23 cellular contexts compared by ENCODE assay signal in genomic region chr4:93658443-93658842, GRCh38.
DNase-seq lines count a peak whose midpoint lies in the region; ATAC-seq and TF ChIP-seq lines count a peak whose summit lies in the region.
"Had no signal": no experiment of that assay in that cellular context is flagged by ENCODE, and none has a peak within 500 bp of the region (broad histone marks: within the 10 kb centered on the region; RNA-seq: fewer than 3 reads in every experiment).

No MANE protein-coding gene starts in this region.

- H3K27ac ChIP-seq in Peyer's patch: no peak overlapping the region
- H3K27ac ChIP-seq in adrenal gland: no peak overlapping the region
- H3K27ac ChIP-seq: brain microvascular endothelial cell, heart right ventricle, psoas muscle had no signal

- no peaks in the 10 kb centered on the region for H3K4me1 ChIP-seq in Peyer's patch
- no peaks in the 10 kb centered on the region for H3K4me1 ChIP-seq in adrenal gland (replicated peaks in 1 of 2)
- H3K4me1 ChIP-seq: BE2C, heart right ventricle, psoas muscle had no signal

- peak; percentile 34 for ATAC-seq in GM18907 (IDR thresholded peaks at IDR 0.05; ENCODE audit: unreplicated experiment)
- peak; percentile 76 for ATAC-seq in SK-N-SH treated with all-trans-retinoic acid at 6 μM for 48 hours
- ATAC-seq: activated CD4-positive, CD25-positive, alpha-beta regulatory T cell treated with anti-CD3 and anti-CD28 coated beads, Interleukin-2, amount 50 U/mL, for 24 hours; activated naive CD8-positive, alpha-beta T cell treated with anti-CD3 and anti-CD28 coated beads, Interleukin-2, amount 50 U/mL, for 24 hours; heart right ventricle; psoas muscle had no signal

- TF ChIP-seq CTCF in retinal pigment epithelial cell (conservative IDR thresholded peaks at IDR 0.05; ENCODE audit: low read depth, low read length) (no peak), Peyer's patch (IDR thresholded peaks at IDR 0.05) (no peak), adrenal gland (IDR thresholded peaks at IDR 0.05) (no peak)

- H3K4me3 ChIP-seq in retinal pigment epithelial cell (ENCODE audit: low read length) (no peak overlapping the region), Peyer's patch (no peak overlapping the region), adrenal gland (no peak overlapping the region)
- H3K4me3 ChIP-seq: heart right ventricle, psoas muscle had no signal

- 57 to 87% (median 79%) methylated on average over 3 of the region's 3 CpGs for WGBS in adrenal gland, 4 donors

- H3K27me3 ChIP-seq in Peyer's patch (no peaks in the 10 kb centered on the region), adrenal gland (no peaks in the 10 kb centered on the region)
- H3K27me3 ChIP-seq: BE2C, brain microvascular endothelial cell, heart right ventricle had no signal

- DNase-seq in M059J (ENCODE audit: low read depth) (peak; percentile 42), retinal pigment epithelial cell (ENCODE audit: low read depth) (peak; percentile 79), NCI-H1694 treated with DMSO at 0.1 percent for 48 hours (lab: John Stamatoyannopoulos, UW) (no peak), NCI-H524 treated with DMSO at 0.1 percent for 48 hours (lab: John Stamatoyannopoulos, UW) (no peak), Peyer's patch (no peak), adrenal gland (no peak)
- DNase-seq: activated effector memory CD4-positive, alpha-beta T cell treated with anti-CD3 and anti-CD28 coated beads, Interleukin-2, amount 50 U/mL, for 16 hours; activated naive CD8-positive, alpha-beta T cell treated with anti-CD3 and anti-CD28 coated beads, Interleukin-2, amount 50 U/mL, for 24 hours; BE2C; brain microvascular endothelial cell; effector CD8-positive, alpha-beta T cell; heart right ventricle; KBM-7; mesenchymal stem cell; MM.1S; NCI-H1417 treated with DMSO at 0.1 percent for 48 hours; NCI-H774; nucleus accumbens; psoas muscle; SHP77 treated with DMSO at 0.1 percent for 48 hours had no signal

- H3K9me3 ChIP-seq in Peyer's patch: no peaks in the 10 kb centered on the region
- H3K9me3 ChIP-seq in adrenal gland (replicated peaks in 1 of 3): no peaks in the 10 kb centered on the region
- H3K9me3 ChIP-seq: BE2C, psoas muscle had no signal

- no peaks in the 10 kb centered on the region for H3K36me3 ChIP-seq in Peyer's patch
- H3K36me3 ChIP-seq in adrenal gland (replicated peaks in 1 of 2): no peaks in the 10 kb centered on the region
- H3K36me3 ChIP-seq: BE2C, brain microvascular endothelial cell, heart right ventricle had no signal

- intact Hi-C loops in adrenal gland (cut with DNase I): no loop called here

- TF ChIP-seq POLR2A in Peyer's patch (IDR thresholded peaks at IDR 0.05): no peak
- no peak for TF ChIP-seq POLR2A in adrenal gland (IDR thresholded peaks at IDR 0.05)

TF ChIP-seq in SK-N-SH treated with all-trans-retinoic acid at 6 μM for 48 hours, 23 proteins besides CTCF, POLR2A, EP300 and RAD21:
- no peak for TF ChIP-seq CSDC2 (CRISPR knock-in tag; IDR thresholded peaks at IDR 0.05)
- TF ChIP-seq, protein P1, sequence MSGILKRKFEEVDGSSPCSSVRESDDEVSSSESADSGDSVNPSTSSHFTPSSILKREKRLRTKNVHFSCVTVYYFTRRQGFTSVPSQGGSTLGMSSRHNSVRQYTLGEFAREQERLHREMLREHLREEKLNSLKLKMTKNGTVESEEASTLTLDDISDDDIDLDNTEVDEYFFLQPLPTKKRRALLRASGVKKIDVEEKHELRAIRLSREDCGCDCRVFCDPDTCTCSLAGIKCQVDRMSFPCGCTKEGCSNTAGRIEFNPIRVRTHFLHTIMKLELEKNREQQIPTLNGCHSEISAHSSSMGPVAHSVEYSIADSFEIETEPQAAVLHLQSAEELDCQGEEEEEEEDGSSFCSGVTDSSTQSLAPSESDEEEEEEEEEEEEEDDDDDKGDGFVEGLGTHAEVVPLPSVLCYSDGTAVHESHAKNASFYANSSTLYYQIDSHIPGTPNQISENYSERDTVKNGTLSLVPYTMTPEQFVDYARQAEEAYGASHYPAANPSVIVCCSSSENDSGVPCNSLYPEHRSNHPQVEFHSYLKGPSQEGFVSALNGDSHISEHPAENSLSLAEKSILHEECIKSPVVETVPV (CRISPR knock-in tag; IDR thresholded peaks at IDR 0.05): no peak
- TF ChIP-seq ZNF70 (CRISPR knock-in tag; IDR thresholded peaks at IDR 0.05): no peak
- no peak for TF ChIP-seq SNAI2 (CRISPR knock-in tag; IDR thresholded peaks at IDR 0.05)
- no peak for TF ChIP-seq PPARA (CRISPR knock-in tag; IDR thresholded peaks at IDR 0.05; ENCODE audit: borderline replicate concordance)
- TF ChIP-seq OSR1 (CRISPR knock-in tag; IDR thresholded peaks at IDR 0.05): no peak
- TF ChIP-seq ESRRG (CRISPR knock-in tag; IDR thresholded peaks at IDR 0.05): no peak
- TF ChIP-seq TCF4 (CRISPR knock-in tag; IDR thresholded peaks at IDR 0.05; ENCODE audit: borderline replicate concordance): no peak
- no peak for TF ChIP-seq CREB5 (CRISPR knock-in tag; IDR thresholded peaks at IDR 0.05; ENCODE audit: low read depth)
- TF ChIP-seq BACH2 (CRISPR knock-in tag; IDR thresholded peaks at IDR 0.05; ENCODE audit: borderline replicate concordance): no peak
- TF ChIP-seq ZC3H10 (CRISPR knock-in tag; IDR thresholded peaks at IDR 0.05): no peak
- TF ChIP-seq PATZ1 (CRISPR knock-in tag; IDR thresholded peaks at IDR 0.05; ENCODE audit: borderline replicate concordance): no peak
- no peak for TF ChIP-seq GLIS3 (CRISPR knock-in tag; IDR thresholded peaks at IDR 0.05)
- no peak for TF ChIP-seq TSHZ2 (CRISPR knock-in tag; IDR thresholded peaks at IDR 0.05)
TF ChIP-seq in SK-N-SH treated with all-trans-retinoic acid at 6 μM for 48 hours: peak in this region for 0.

Comparison
In these comparisons a context has a peak if more than half of its experiments do, and no peak if none do; other contexts are left out.
1. DNase-seq: peak in M059J (single experiment) and retinal pigment epithelial cell (single experiment); none in NCI-H1694 treated with DMSO at 0.1 percent for 48 hours (single experiment), NCI-H524 treated with DMSO at 0.1 percent for 48 hours (single experiment), Peyer's patch (0 of 3) and adrenal gland (0 of 7).